In the genomic region with DNA sequence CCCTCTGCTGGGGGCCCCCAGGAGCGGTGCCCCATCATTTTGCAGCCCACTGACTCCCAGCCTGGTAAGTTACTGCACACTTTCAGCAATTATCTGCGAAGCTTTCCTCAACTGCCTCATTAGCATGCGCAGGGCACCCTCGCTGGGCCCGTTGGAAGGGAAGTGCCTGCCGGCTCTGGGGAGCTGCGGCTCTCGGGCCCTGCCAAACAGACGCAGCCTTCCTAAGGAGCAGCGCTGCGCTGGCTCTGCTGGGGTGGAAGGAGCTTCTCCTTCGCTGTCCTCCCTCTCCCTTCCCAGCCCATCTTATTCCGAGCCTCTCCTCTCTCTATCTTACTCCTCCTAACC, we compare ENCODE assay signal across 8 cellular contexts.
A peak's percentile ranks its signal among the peaks of the same experiment; 100 is the strongest.
DNase-seq lines count a peak whose midpoint lies in the region; ATAC-seq and TF ChIP-seq lines count a peak whose summit lies in the region.

No MANE protein-coding gene starts in this region.

- peak overlapping the region; percentile 40 for H3K27ac ChIP-seq in endodermal cell (ENCODE audit: low read depth, low read length)
- no peak overlapping the region for H3K27ac ChIP-seq in mesodermal cell (ENCODE audit: low read depth, low read length, severe bottlenecking)
- no peak overlapping the region for H3K27ac ChIP-seq in upper lobe of left lung

- TF ChIP-seq POLR2A in upper lobe of left lung (IDR thresholded peaks at IDR 0.05): no peak

- TF ChIP-seq EP300 in upper lobe of left lung (IDR thresholded peaks at IDR 0.05): no peak

- DNase-seq in AG08395 (ENCODE audit: low spot score) (peak; percentile 29), endodermal cell (peak; percentile 79), upper lobe of left lung (peak in 1 of 2 donors; percentile 62), SKM-1 (lab: John Stamatoyannopoulos, UW; ENCODE audit: unreplicated experiment) (no peak)
- no peak for DNase-seq in activated T-helper 2 cell treated with anti-CD3 and anti-CD28 coated beads, Interferon-gamma antibody, Interleukin-2, Interleukin-4, amounts not matched to agents 10 μg/mL and 5 μg/mL and 100 μg/mL, durations not matched to agents 14 hours and 24 hours and 36 hours (ENCODE audit: low spot score)

- no peak overlapping the region for H3K9ac ChIP-seq in endodermal cell (ENCODE audit: extremely low read depth, low read length, poor library complexity, severe bottlenecking)

- peak overlapping the region; percentile 64 to 86 (median 76) for H3K4me3 Mint-ChIP-seq in IgD-negative memory B cell
- peak overlapping the region; percentile 63 for H3K4me3 Mint-ChIP-seq in endodermal cell
- H3K4me3 Mint-ChIP-seq in activated T-helper 2 cell treated with anti-CD3 and anti-CD28 coated beads, Interferon-gamma antibody, Interleukin-2, Interleukin-4, amounts not matched to agents 10 μg/mL and 5 μg/mL and 100 μg/mL, durations not matched to agents 14 hours and 24 hours and 36 hours (ENCODE audit: low read depth): no peak overlapping the region

- ATAC-seq in upper lobe of left lung (ENCODE audit: low FRiP score in 2 of 2) (peak in 1 of 2 donors; percentile 77), HG02588 (IDR thresholded peaks at IDR 0.05; ENCODE audit: unreplicated experiment) (no peak)

- H3K4me1 ChIP-seq in endodermal cell (ENCODE audit: control insufficient read depth, insufficient read depth, low read length): no peaks in the 10 kb centered on the region
- peaks cover 10% of the 10 kb centered on the region for H3K4me1 ChIP-seq in mesodermal cell (ENCODE audit: control insufficient read depth, insufficient read depth, low read length, poor library complexity, severe bottlenecking)
- H3K4me1 ChIP-seq in upper lobe of left lung: peaks cover 0 to 13% (median 11%) of the 10 kb centered on the region in 4 donors

- H3K36me3 Mint-ChIP-seq in IgD-negative memory B cell: no peaks in the 10 kb centered on the region
- no peaks in the 10 kb centered on the region for H3K36me3 Mint-ChIP-seq in endodermal cell (ENCODE audit: low read depth)
- no peaks in the 10 kb centered on the region for H3K36me3 Mint-ChIP-seq in activated T-helper 2 cell treated with anti-CD3 and anti-CD28 coated beads, Interferon-gamma antibody, Interleukin-2, Interleukin-4, amounts not matched to agents 10 μg/mL and 5 μg/mL and 100 μg/mL, durations not matched to agents 14 hours and 24 hours and 36 hours (ENCODE audit: low read depth)

- H3K9me3 Mint-ChIP-seq in IgD-negative memory B cell (peaks cover 0 to 2% (median 0%) of the 10 kb centered on the region in 3 donors), endodermal cell (no peaks in the 10 kb centered on the region)
- no peaks in the 10 kb centered on the region for H3K9me3 Mint-ChIP-seq in activated T-helper 2 cell treated with anti-CD3 and anti-CD28 coated beads, Interferon-gamma antibody, Interleukin-2, Interleukin-4, amounts not matched to agents 10 μg/mL and 5 μg/mL and 100 μg/mL, durations not matched to agents 14 hours and 24 hours and 36 hours

- intact Hi-C loops in activated T-helper 2 cell treated with anti-CD3 and anti-CD28 coated beads, Interferon-gamma antibody, Interleukin-2, Interleukin-4, amounts not matched to agents 10 μg/mL and 5 μg/mL and 100 μg/mL, durations not matched to agents 14 hours and 24 hours and 36 hours (cut with micrococcal nuclease): no loop called here

- H3K27me3 ChIP-seq in endodermal cell (ENCODE audit: control insufficient read depth, insufficient read depth, low read length, poor library complexity, severe bottlenecking) (peaks cover 46% of the 10 kb centered on the region), upper lobe of left lung (peaks cover 0 to 10% (median 0%) of the 10 kb centered on the region in 4 donors)

- H3K4me1 Mint-ChIP-seq in IgD-negative memory B cell: peaks cover 0 to 7% (median 5%) of the 10 kb centered on the region in 3 donors
- H3K4me1 Mint-ChIP-seq in endodermal cell: peaks cover 12% of the 10 kb centered on the region
- peaks cover 9% of the 10 kb centered on the region for H3K4me1 Mint-ChIP-seq in activated T-helper 2 cell treated with anti-CD3 and anti-CD28 coated beads, Interferon-gamma antibody, Interleukin-2, Interleukin-4, amounts not matched to agents 10 μg/mL and 5 μg/mL and 100 μg/mL, durations not matched to agents 14 hours and 24 hours and 36 hours (ENCODE audit: low read depth)

- no peaks in the 10 kb centered on the region for H3K36me3 ChIP-seq in endodermal cell (ENCODE audit: control insufficient read depth, insufficient read depth, low read length)
- no peaks in the 10 kb centered on the region for H3K36me3 ChIP-seq in mesodermal cell (ENCODE audit: control insufficient read depth, insufficient read depth, low read length)
- H3K36me3 ChIP-seq in upper lobe of left lung: no peaks in the 10 kb centered on the region

- H3K4me3 ChIP-seq in endodermal cell (ENCODE audit: low read length) (peak overlapping the region; percentile 78), mesodermal cell (ENCODE audit: extremely low read depth, insufficient read depth, low read length, poor library complexity, severe bottlenecking) (peak overlapping the region; percentile 32), upper lobe of left lung (peak overlapping the region in 3 of 4 donors; percentile 4 to 23 (median 15))

- 14 to 15% methylated on average over 6 to 13 of the region's 13 CpGs for WGBS in endodermal cell (ENCODE audit: insufficient coverage in 1 of 2, insufficient read length in 1 of 2), 2 experiments
- WGBS in mesodermal cell (ENCODE audit: insufficient coverage in 2 of 2), 2 experiments: 0 to 6% methylated on average over 7 to 12 of the region's 13 CpGs
- WGBS in upper lobe of left lung, 2 donors: 4 to 5% methylated on average over 13 of the region's 13 CpGs

- TF ChIP-seq CTCF in endodermal cell (conservative IDR thresholded peaks at IDR 0.05) (no peak), upper lobe of left lung (IDR thresholded peaks at IDR 0.05) (no peak)

- H3K27ac Mint-ChIP-seq in IgD-negative memory B cell (peak overlapping the region in 1 of 3 donors; percentile 47), endodermal cell (no peak overlapping the region)
- no peak overlapping the region for H3K27ac Mint-ChIP-seq in activated T-helper 2 cell treated with anti-CD3 and anti-CD28 coated beads, Interferon-gamma antibody, Interleukin-2, Interleukin-4, amounts not matched to agents 10 μg/mL and 5 μg/mL and 100 μg/mL, durations not matched to agents 14 hours and 24 hours and 36 hours

- peaks cover 41% of the 10 kb centered on the region for H3K27me3 Mint-ChIP-seq in IgD-negative memory B cell
- H3K27me3 Mint-ChIP-seq in endodermal cell (ENCODE audit: insufficient read depth): peaks cover 49% of the 10 kb centered on the region
- H3K27me3 Mint-ChIP-seq in activated T-helper 2 cell treated with anti-CD3 and anti-CD28 coated beads, Interferon-gamma antibody, Interleukin-2, Interleukin-4, amounts not matched to agents 10 μg/mL and 5 μg/mL and 100 μg/mL, durations not matched to agents 14 hours and 24 hours and 36 hours (ENCODE audit: low read depth): peaks cover 51% of the 10 kb centered on the region

- H3K9me3 ChIP-seq in endodermal cell (ENCODE audit: control insufficient read depth, low read length) (no peaks in the 10 kb centered on the region), mesodermal cell (ENCODE audit: control insufficient read depth, low read length) (no peaks in the 10 kb centered on the region), upper lobe of left lung (no peaks in the 10 kb centered on the region)

Comparison
In these comparisons a context has a peak if more than half of its experiments do, and no peak if none do; other contexts are left out.
1. DNase-seq: peak in AG08395 (single experiment) and endodermal cell (single experiment); none in activated T-helper 2 cell treated with anti-CD3 and anti-CD28 coated beads, Interferon-gamma antibody, Interleukin-2, Interleukin-4, amounts not matched to agents 10 μg/mL and 5 μg/mL and 100 μg/mL, durations not matched to agents 14 hours and 24 hours and 36 hours (single experiment) and SKM-1 (single experiment).
2. H3K4me3 ChIP-seq: peak in every context shown above with its lines; median percentile 78 in endodermal cell; 32 in mesodermal cell; 15 in upper lobe of left lung.